Comparison of ENCODE assay signal across 19 cellular contexts in the genomic region with DNA sequence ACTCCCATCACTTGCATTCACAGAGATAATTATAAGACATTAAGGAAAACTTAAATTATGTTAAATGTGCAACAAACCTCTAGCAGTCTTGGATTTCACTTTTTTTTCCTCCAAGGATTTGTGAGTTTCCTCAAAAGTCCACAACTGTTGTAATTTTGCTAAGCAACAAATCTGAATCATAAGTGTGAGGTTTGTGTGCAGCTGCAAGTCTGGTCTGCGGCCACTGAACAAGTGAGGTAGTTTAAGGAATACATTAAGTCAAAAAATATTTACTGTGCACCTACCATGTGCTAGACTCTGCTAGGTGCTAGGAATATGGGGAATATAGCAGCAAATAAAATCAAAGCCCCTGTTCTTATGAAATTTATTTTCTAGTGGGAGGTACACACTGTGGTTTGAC.
DNase-seq lines count a peak whose midpoint lies in the region; TF ChIP-seq lines count a peak whose summit lies in the region.
"Had no signal": no experiment of that assay in that cellular context is flagged by ENCODE, and none has a peak within 500 bp of the region (broad histone marks: within the 10 kb centered on the region; RNA-seq: fewer than 3 reads in every experiment).

No MANE protein-coding gene starts in this region.

- H3K36me3 Mint-ChIP-seq in chondrocyte (ENCODE audit: low read depth) = no peaks in the 10 kb centered on the region
- H3K36me3 Mint-ChIP-seq in osteocyte (ENCODE audit: unreplicated experiment) = peaks cover 6% of the 10 kb centered on the region

- H3K27me3 Mint-ChIP-seq in chondrocyte (ENCODE audit: low read depth) (no peaks in the 10 kb centered on the region), osteocyte (ENCODE audit: unreplicated experiment) (no peaks in the 10 kb centered on the region)
- H3K27me3 Mint-ChIP-seq: IgD-negative memory B cell had no signal

- DNase-seq in MV-4-11 (lab: John Stamatoyannopoulos, UW) = peak; percentile 72
- DNase-seq in chondrocyte (ENCODE audit: low spot score) = no peak
- no peak for DNase-seq in osteocyte (ENCODE audit: extremely low spot score, unreplicated experiment)
- DNase-seq in stromal cell of bone marrow (ENCODE audit: low read depth) = peak; percentile 34
- DNase-seq in AG08396 (ENCODE audit: low spot score) = no peak
- no peak for DNase-seq in SKM-1 treated with dmso at 0.1 percent for 144 hours (lab: John Stamatoyannopoulos, UW; ENCODE audit: unreplicated experiment)
- no peak for DNase-seq in islet precursor cell
- DNase-seq: ACHN; CD8-positive, alpha-beta T cell; DMS153; GOT3; HCEC 1CT; NCI-H1694 treated with DMSO at 0.1 percent for 48 hours; NCI-H2081 treated with DMSO at 0.1 percent for 48 hours; NCI-H446; NCI-H526; Peyer's patch; SJCRH30 had no signal

- H3K4me3 Mint-ChIP-seq in chondrocyte (ENCODE audit: unreplicated experiment) = no peak overlapping the region
- no peak overlapping the region for H3K4me3 Mint-ChIP-seq in osteocyte (ENCODE audit: unreplicated experiment)
- H3K4me3 Mint-ChIP-seq: CD8-positive, alpha-beta T cell had no signal

- H3K27ac Mint-ChIP-seq in chondrocyte (ENCODE audit: unreplicated experiment) (peak overlapping the region; percentile 23), osteocyte (ENCODE audit: unreplicated experiment) (peak overlapping the region; percentile 61)
- H3K27ac Mint-ChIP-seq: CD8-positive, alpha-beta T cell had no signal

- H3K4me1 Mint-ChIP-seq in chondrocyte (ENCODE audit: low read depth) (peaks cover 62% of the 10 kb centered on the region), osteocyte (ENCODE audit: unreplicated experiment) (peaks cover 51% of the 10 kb centered on the region)

- TF ChIP-seq CTCF in chondrocyte (IDR thresholded peaks at IDR 0.05) (no peak), osteocyte (IDR thresholded peaks at IDR 0.05) (no peak)

- peaks cover 7% of the 10 kb centered on the region for H3K9me3 Mint-ChIP-seq in chondrocyte (ENCODE audit: low read depth)
- peaks cover 10% of the 10 kb centered on the region for H3K9me3 Mint-ChIP-seq in osteocyte (ENCODE audit: unreplicated experiment)
- H3K9me3 Mint-ChIP-seq: CD8-positive, alpha-beta T cell; IgD-negative memory B cell had no signal

Comparison
In these comparisons a context has a peak if more than half of its experiments do, and no peak if none do; other contexts are left out.
1. DNase-seq: peak in MV-4-11 (single experiment) and stromal cell of bone marrow (single experiment); none in chondrocyte (single experiment), osteocyte (single experiment), AG08396 (single experiment), SKM-1 treated with dmso at 0.1 percent for 144 hours (single experiment) and islet precursor cell (single experiment).